Comparison of ENCODE assay signal across 10 cellular contexts in the genomic region with DNA sequence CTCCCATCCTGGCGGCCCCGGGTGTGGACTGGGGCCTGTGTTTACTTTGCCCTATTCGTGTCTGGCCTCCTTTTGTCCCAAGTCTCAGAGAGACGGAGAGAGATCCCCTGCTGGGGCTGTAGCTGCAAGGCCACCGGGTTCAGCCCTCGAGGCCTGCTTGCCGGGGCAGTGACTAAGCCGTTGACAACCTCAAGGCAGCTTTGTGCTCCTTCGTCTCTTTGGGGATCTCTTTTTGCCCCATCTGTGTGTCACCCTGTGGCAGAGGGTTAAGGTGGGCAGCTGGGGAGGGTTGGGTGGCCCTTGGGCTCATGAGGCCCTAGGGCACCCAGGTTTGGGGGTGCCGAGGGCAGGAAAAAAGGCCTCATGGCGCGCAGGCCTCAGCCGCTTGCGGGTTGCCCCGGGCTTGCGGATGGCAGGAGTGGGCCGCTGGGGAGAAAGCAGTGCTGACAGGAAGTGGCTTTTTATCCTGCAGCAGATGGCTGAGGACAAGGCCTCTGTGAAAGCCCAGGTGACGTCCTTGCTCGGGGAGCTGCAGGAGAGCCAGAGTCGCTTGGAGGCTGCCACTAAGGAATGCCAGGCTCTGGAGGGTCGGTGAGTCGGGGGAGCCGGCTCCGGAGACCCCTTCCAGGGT. TPM values are rescaled to one million over a fixed set of nuclear protein-coding genes. Genes with fewer than 3 reads are reported as not detected.
"Had no signal": no experiment of that assay in that cellular context is flagged by ENCODE, and none has a peak within 500 bp of the region (broad histone marks: within the 10 kb centered on the region; RNA-seq: fewer than 3 reads in every experiment).

No MANE protein-coding gene starts in this region.

RNA-seq across cellular contexts. Expression of a gene that starts 26.8 kb away (rescaled TPM):
- total RNA-seq: activated CD4-positive, alpha-beta memory T cell treated with anti-CD3 and anti-CD28 coated beads, Interleukin-2, amount 10 ng/mL, durations not matched to agents 7 days and 5 days; activated T-helper 2 cell treated with anti-CD3 and anti-CD28 coated beads, Interferon-gamma antibody, Interleukin-2, Interleukin-4, amounts not matched to agents 10 μg/mL and 5 μg/mL and 100 μg/mL, durations not matched to agents 14 hours and 24 hours and 36 hours; aorta; cardiac muscle cell; IMR-90; MCF 10A; RPMI7951; SJCRH30; WTC11 had no signal
- polyA plus RNA-seq: aorta, cardiac muscle cell, IMR-90, K562 had no signal
